In the genomic region with DNA sequence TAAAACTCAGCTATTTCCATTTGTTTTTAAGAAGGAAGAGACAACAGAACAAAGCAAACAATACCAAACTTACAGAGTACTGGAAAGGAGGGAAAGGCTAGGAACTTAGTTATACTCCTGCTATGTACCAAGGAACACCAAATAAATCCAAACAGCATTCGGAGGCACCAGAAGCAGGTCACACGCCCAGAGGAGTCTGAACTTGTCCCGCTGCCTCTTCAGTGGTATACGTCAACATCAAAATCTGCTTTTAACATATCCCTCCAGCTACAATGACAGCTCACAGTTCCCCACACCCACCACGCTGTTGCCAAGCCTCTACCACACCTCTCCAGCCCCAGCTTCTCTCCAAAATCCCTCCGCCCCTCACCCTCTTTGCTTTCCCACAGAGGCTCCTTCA, we compare ENCODE assay signal across 16 cellular contexts.
"Had no signal": no experiment of that assay in that cellular context is flagged by ENCODE, and none has a peak within 500 bp of the region (broad histone marks: within the 10 kb centered on the region; RNA-seq: fewer than 3 reads in every experiment).

No MANE protein-coding gene starts in this region.

- H2AFZ ChIP-seq: hepatocyte, parathyroid adenoma had no signal

- H3K4me1 Mint-ChIP-seq: activated CD4-positive, alpha-beta T cell treated with anti-CD3 and anti-CD28 coated beads, Interleukin-2, amount 10 ng/mL, durations not matched to agents 24 days and 14 days; T-helper 17 cell had no signal

- H3K9ac ChIP-seq: parathyroid adenoma had no signal

- H3K9me3 Mint-ChIP-seq: activated CD4-positive, alpha-beta T cell treated with anti-CD3 and anti-CD28 coated beads, Interleukin-2, amount 10 ng/mL, durations not matched to agents 24 days and 14 days; activated T-helper 2 cell treated with anti-CD3 and anti-CD28 coated beads, Interferon-gamma antibody, Interleukin-2, Interleukin-4, amounts not matched to agents 10 μg/mL and 5 μg/mL and 100 μg/mL, durations not matched to agents 14 hours and 24 hours and 36 hours; stimulated activated naive B cell treated with anti-CD40 and anti-IgM and Interleukin-4, amounts not matched to agents 10 μg/mL and 1 μg/mL and 100 μg/mL, for 72 hours had no signal

- H3K27me3 ChIP-seq: brain microvascular endothelial cell, dorsolateral prefrontal cortex, gastrocnemius medialis, hepatocyte, transverse colon had no signal

- H3K79me2 ChIP-seq: hepatocyte had no signal

- H3K27ac Mint-ChIP-seq: activated B cell treated with CpG ODN at 0.5 μM for 24 hours; activated CD4-positive, alpha-beta T cell treated with anti-CD3 and anti-CD28 coated beads, Interleukin-2, amount 10 ng/mL, durations not matched to agents 24 days and 14 days; activated T-helper 2 cell treated with anti-CD3 and anti-CD28 coated beads, Interferon-gamma antibody, Interleukin-2, Interleukin-4, amounts not matched to agents 10 μg/mL and 5 μg/mL and 100 μg/mL, durations not matched to agents 14 hours and 24 hours and 36 hours; mesothelial cell of epicardium; stimulated activated naive B cell treated with anti-CD40 and anti-IgM and Interleukin-4, amounts not matched to agents 10 μg/mL and 1 μg/mL and 100 μg/mL, for 72 hours; T-helper 17 cell had no signal

- FAIRE-seq: endometrium, TTC549 had no signal

- H3K36me3 ChIP-seq: brain microvascular endothelial cell, gastrocnemius medialis, transverse colon had no signal

- H3K27ac ChIP-seq: brain microvascular endothelial cell, dorsolateral prefrontal cortex, gastrocnemius medialis, hepatocyte, parathyroid adenoma, transverse colon had no signal

- H3K27me3 Mint-ChIP-seq: activated B cell treated with CpG ODN at 0.5 μM for 24 hours; stimulated activated naive B cell treated with anti-CD40 and anti-IgM and Interleukin-4, amounts not matched to agents 10 μg/mL and 1 μg/mL and 100 μg/mL, for 72 hours; T-helper 17 cell had no signal

- H3K9me3 ChIP-seq: gastrocnemius medialis, transverse colon had no signal

- H3K36me3 Mint-ChIP-seq: mesothelial cell of epicardium had no signal

- DNase-seq: activated B cell treated with CpG ODN at 0.5 μM for 24 hours; activated CD4-positive, alpha-beta T cell treated with anti-CD3 and anti-CD28 coated beads, Interleukin-2, amount 10 ng/mL, durations not matched to agents 24 days and 14 days; activated naive CD4-positive, alpha-beta T cell treated with anti-CD3 and anti-CD28 coated beads, Interleukin-2, amount 50 U/mL, for 16 hours; brain microvascular endothelial cell; dorsolateral prefrontal cortex; gastrocnemius medialis; stimulated activated naive B cell treated with anti-CD40 and anti-IgM and Interleukin-4, amounts not matched to agents 10 μg/mL and 1 μg/mL and 100 μg/mL, for 72 hours; T-helper 17 cell; transverse colon had no signal

- H3K4me2 ChIP-seq: hepatocyte, smooth muscle cell had no signal

- ATAC-seq: gastrocnemius medialis; stimulated activated naive B cell treated with anti-CD40 and anti-IgM and Interleukin-4, amounts not matched to agents 10 μg/mL and 1 μg/mL and 100 μg/mL, for 72 hours; T-helper 17 cell had no signal

- H3K4me3 ChIP-seq: dorsolateral prefrontal cortex, gastrocnemius medialis, hepatocyte, smooth muscle cell, transverse colon had no signal

- H3K4me3 Mint-ChIP-seq: activated B cell treated with CpG ODN at 0.5 μM for 24 hours; activated CD4-positive, alpha-beta T cell treated with anti-CD3 and anti-CD28 coated beads, Interleukin-2, amount 10 ng/mL, durations not matched to agents 24 days and 14 days; mesothelial cell of epicardium; stimulated activated naive B cell treated with anti-CD40 and anti-IgM and Interleukin-4, amounts not matched to agents 10 μg/mL and 1 μg/mL and 100 μg/mL, for 72 hours; T-helper 17 cell had no signal
